7 cellular contexts compared by ENCODE assay signal in the genomic region with DNA sequence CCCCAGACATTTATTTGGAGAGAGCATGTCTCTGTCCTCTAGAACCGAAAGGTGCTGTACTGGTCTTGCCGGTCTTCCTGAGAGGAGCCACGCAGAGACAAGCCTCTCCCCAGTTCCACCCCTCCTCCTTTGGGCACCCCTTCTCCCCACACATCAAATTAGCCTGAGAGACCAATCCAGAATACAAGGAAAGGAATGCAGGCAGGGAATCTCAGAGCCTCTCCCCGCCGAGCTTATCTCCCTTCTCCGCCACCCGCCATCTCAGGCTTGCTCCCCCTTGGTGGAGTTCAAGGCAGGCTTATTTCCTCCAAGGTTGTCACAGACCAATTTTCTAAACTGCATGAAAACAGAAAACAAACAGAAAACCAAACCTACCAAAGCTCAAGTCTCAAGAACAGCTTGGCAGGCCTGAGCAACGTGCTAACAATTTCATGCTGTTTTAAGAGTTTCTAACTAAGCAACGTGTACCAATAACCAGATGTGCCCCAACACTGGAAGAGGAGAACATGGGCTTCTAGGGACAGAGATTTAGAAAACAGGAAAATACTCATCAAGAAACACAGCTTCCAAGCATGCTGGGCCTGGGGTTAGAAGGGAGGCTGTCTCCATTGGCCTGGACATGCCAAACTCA.
"Had no signal": no experiment of that assay in that cellular context is flagged by ENCODE, and none has a peak within 500 bp of the region (broad histone marks: within the 10 kb centered on the region; RNA-seq: fewer than 3 reads in every experiment).

No MANE protein-coding gene starts in this region.

- H3K4me3 ChIP-seq: cardiac muscle cell, left lung, upper lobe of left lung had no signal

- H3K27ac Mint-ChIP-seq: stimulated activated naive B cell treated with anti-CD40 and anti-IgM and Interleukin-4, amounts not matched to agents 10 μg/mL and 1 μg/mL and 100 μg/mL, for 72 hours had no signal

- H3K4me1 Mint-ChIP-seq: stimulated activated naive B cell treated with anti-CD40 and anti-IgM and Interleukin-4, amounts not matched to agents 10 μg/mL and 1 μg/mL and 100 μg/mL, for 72 hours had no signal

- H3K27me3 ChIP-seq: cardiac muscle cell, left lung, upper lobe of left lung had no signal

- DNase-seq: activated naive CD4-positive, alpha-beta T cell; kidney; left lung; stimulated activated CD4-positive, alpha-beta T cell treated with anti-CD3 and anti-CD28 coated beads, Interleukin-4, amount 100 ng/mL, for 1 hour; stimulated activated naive B cell treated with anti-CD40 and anti-IgM and Interleukin-4, amounts not matched to agents 10 μg/mL and 1 μg/mL and 100 μg/mL, for 72 hours; upper lobe of left lung had no signal

- H3K4me3 Mint-ChIP-seq: stimulated activated naive B cell treated with anti-CD40 and anti-IgM and Interleukin-4, amounts not matched to agents 10 μg/mL and 1 μg/mL and 100 μg/mL, for 72 hours had no signal

- H3K9me3 ChIP-seq: upper lobe of left lung had no signal

- H3K4me1 ChIP-seq: left lung, upper lobe of left lung had no signal

- H3K27ac ChIP-seq: cardiac muscle cell, left lung, upper lobe of left lung had no signal

- H3K36me3 ChIP-seq: cardiac muscle cell, left lung, upper lobe of left lung had no signal

- ATAC-seq: left lung; stimulated activated naive B cell treated with anti-CD40 and anti-IgM and Interleukin-4, amounts not matched to agents 10 μg/mL and 1 μg/mL and 100 μg/mL, for 72 hours had no signal
